34 cellular contexts compared by ENCODE assay signal in the genomic region with DNA sequence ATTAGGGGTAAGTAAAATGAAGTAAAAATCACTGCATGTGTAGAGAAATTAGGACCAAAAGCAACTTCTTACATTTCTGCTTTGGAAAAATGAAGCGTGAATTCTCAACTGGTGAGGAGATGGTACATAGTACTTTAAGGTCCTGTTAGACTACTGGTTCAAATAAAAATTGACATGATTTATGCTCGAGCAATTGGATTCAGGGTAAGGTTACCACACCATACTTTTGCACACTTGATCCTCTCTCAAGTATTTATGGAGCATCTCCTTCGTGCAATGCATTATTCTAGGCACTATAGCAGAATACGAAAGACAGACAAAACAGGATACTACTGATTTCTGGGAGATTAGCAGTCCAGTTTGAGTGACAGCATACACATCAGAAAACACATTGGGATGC.
"Had no signal": no experiment of that assay in that cellular context is flagged by ENCODE, and none has a peak within 500 bp of the region (broad histone marks: within the 10 kb centered on the region; RNA-seq: fewer than 3 reads in every experiment).

No MANE protein-coding gene starts in this region.

- DNase-seq: Karpas-422, Kasumi-1, MG63, MM.1S, MV-4-11, NCI-H1048, NCI-H1092, NCI-H1092 treated with DMSO at 0.1 percent for 48 hours, NCI-H1105, NCI-H1105 treated with DMSO at 0.1 percent for 48 hours, NCI-H1417 treated with DMSO at 0.1 percent for 48 hours, NCI-H1436, NCI-H1436 treated with DMSO at 0.1 percent for 48 hours, NCI-H146, NCI-H1694, NCI-H1694 treated with DMSO at 0.1 percent for 48 hours, NCI-H187, NCI-H187 treated with DMSO at 0.1 percent for 48 hours, NCI-H1930, NCI-H2029, NCI-H2029 treated with DMSO at 0.1 percent for 48 hours, NCI-H2081, NCI-H2081 treated with DMSO at 0.1 percent for 48 hours, NCI-H2107, NCI-H2171, NCI-H2171 treated with DMSO at 0.1 percent for 48 hours, NCI-H2227 treated with DMSO at 0.1 percent for 48 hours, NCI-H226, NCI-H345, NCI-H446, NCI-H446 treated with DMSO at 0.1 percent for 48 hours, NCI-H510A, NCI-H510A treated with DMSO at 0.1 percent for 48 hours, NCI-H524 had no signal
